8 cellular contexts compared by ENCODE assay signal in genomic region chr1:232620356-232620841, GRCh38. TPM values are rescaled to one million over a fixed set of nuclear protein-coding genes. Genes with fewer than 3 reads are reported as not detected.
DNase-seq lines count a peak whose midpoint lies in the region; ATAC-seq and TF ChIP-seq lines count a peak whose summit lies in the region.

No MANE protein-coding gene starts in this region.

- H3K9ac ChIP-seq in ES-I3 (ENCODE audit: low read depth, low read length): peak overlapping the region; percentile 16; the same call in 1 of the 2 replicates

- H3K36me3 ChIP-seq in ES-I3 (ENCODE audit: insufficient read depth, low read length): no peaks in the 10 kb centered on the region
- no peaks in the 10 kb centered on the region for H3K36me3 ChIP-seq in tibial artery

- H3K27me3 ChIP-seq in tibial artery: no peaks in the 10 kb centered on the region

- intact Hi-C loops in left colon (cut with DNase I, micrococcal nuclease) (no loop called here), tibial artery (cut with DNase I; ENCODE audit: low total_unique reads) (no loop called here)

- H3K9me3 ChIP-seq in ES-I3 (ENCODE audit: control insufficient read depth, insufficient read depth, low read length): no peaks in the 10 kb centered on the region
- H3K9me3 ChIP-seq in tibial artery: no peaks in the 10 kb centered on the region

- DNase-seq in NCI-H2227 treated with DMSO at 0.1 percent for 48 hours (lab: John Stamatoyannopoulos, UW): peak; percentile 98
- peak; percentile 89 to 96 for DNase-seq in cardiac fibroblast (ENCODE audit: low read depth in 2 of 2)
- peak; percentile 34 to 67 for DNase-seq in left colon
- peak; percentile 41 to 70 for DNase-seq in tibial artery
- DNase-seq in T1000 (lab: John Stamatoyannopoulos, UW): no peak
- DNase-seq in activated effector memory CD4-positive, alpha-beta T cell treated with anti-CD3 and anti-CD28 coated beads, Interleukin-2, amount 50 U/mL, for 16 hours: no peak

- TF ChIP-seq CTCF in cardiac fibroblast (IDR thresholded peaks at IDR 0.05; ENCODE audit: low read depth, low read length): no peak
- TF ChIP-seq CTCF in tibial artery (IDR thresholded peaks at IDR 0.05): no peak

- H3K4me1 ChIP-seq in ES-I3 (ENCODE audit: insufficient read depth, low read length) (peaks cover 49% of the 10 kb centered on the region), tibial artery (peaks cover 0 to 11% (median 6%) of the 10 kb centered on the region in 4 donors)

- H3K4me3 ChIP-seq in cardiac fibroblast (replicated peaks in 1 of 2; ENCODE audit: low read depth in 2 of 2, low read length in 2 of 2) (no peak overlapping the region), tibial artery (no peak overlapping the region)

- H3K27ac ChIP-seq in tibial artery: peak overlapping the region; percentile 2 to 18

- ATAC-seq in left colon (peak; percentile 31), GM19463 (IDR thresholded peaks at IDR 0.05; ENCODE audit: unreplicated experiment) (no peak)

RNA-seq across cellular contexts. Expression of gene SIPA1L2, which starts 9.5 kb away (rescaled TPM):
- 10 to 100 TPM; 76.5 to 89.8 TPM for total RNA-seq in left colon

Comparison
In these comparisons a context has a peak if more than half of its experiments do, and no peak if none do; other contexts are left out.
1. DNase-seq: peak in NCI-H2227 treated with DMSO at 0.1 percent for 48 hours (single experiment), cardiac fibroblast (2 of 2), left colon (2 of 2) and tibial artery (2 of 2); none in T1000 (single experiment) and activated effector memory CD4-positive, alpha-beta T cell treated with anti-CD3 and anti-CD28 coated beads, Interleukin-2, amount 50 U/mL, for 16 hours (single experiment).